Comparison of ENCODE assay signal across 8 cellular contexts in the genomic region with DNA sequence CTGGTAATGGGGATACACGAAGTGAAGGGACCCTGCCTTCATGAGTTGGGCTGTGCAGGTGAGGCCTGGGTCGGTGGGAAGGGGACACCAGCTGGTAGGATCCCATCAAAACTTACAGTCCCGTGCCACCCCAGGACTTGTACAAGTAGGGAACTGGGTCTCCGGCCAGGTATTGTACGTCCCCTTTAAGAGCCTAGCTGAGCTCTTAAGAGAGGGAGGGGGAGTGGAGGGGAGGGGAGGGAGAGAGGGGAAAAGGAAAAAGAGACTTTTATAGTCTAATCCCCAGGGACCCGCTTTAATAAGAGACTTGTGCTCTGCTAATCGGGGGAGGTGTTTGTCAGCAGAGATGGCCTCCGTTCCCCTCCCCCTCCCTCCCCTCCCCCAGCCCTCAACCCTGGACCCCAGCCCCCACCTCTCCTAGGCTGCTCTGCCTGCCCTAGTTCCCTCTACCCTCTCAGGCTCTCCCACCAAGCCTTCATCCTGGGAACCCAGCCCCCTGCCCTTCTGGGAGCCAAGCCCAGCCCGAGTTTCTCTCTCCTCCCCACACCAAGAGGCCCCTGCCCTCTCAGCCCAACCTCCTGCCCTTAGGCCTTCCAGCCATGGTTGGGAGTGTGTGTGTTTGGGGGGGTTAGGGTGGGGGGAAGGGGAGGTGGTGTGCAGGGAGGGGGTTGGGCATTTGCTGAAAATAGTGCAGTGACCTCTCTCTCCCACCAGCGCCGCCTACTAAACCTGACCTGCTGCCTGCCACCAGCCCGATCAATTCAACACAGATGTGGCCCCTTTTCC. TPM values are rescaled to one million over a fixed set of nuclear protein-coding genes. Genes with fewer than 3 reads are reported as not detected.
A peak's percentile ranks its signal among the peaks of the same experiment; 100 is the strongest.
DNase-seq lines count a peak whose midpoint lies in the region; ATAC-seq and TF ChIP-seq lines count a peak whose summit lies in the region.

No MANE protein-coding gene starts in this region.

- no peak for ATAC-seq in T-cell (replicated peaks in 1 of 4)
- peak; percentile 22 to 25 for ATAC-seq in right cardiac atrium
- no peak for ATAC-seq in omental fat pad (ENCODE audit: low FRiP score)

- CTCF ChIA-PET in T-cell (lab: Charles Lee) = interaction anchor here (0.7 to 2.3 kb wide), 4 partner anchors 9 to 444 kb away, joined by 5 to 11 read pairs (median 10); partner anchors contain the start of genes ORMDL2 (in 1 of the 2), SARNP (in 1 of the 2) and SMARCC2 (in 1 of the 2)

- H3K4me1 ChIP-seq in right cardiac atrium (ENCODE audit: control insufficient read depth, insufficient read depth, low read length) (peaks cover 2% of the 10 kb centered on the region), stomach smooth muscle (ENCODE audit: control insufficient read depth, insufficient read depth, low read length) (peaks cover 29% of the 10 kb centered on the region)

- intact Hi-C loops in activated CD4-positive, alpha-beta T cell treated with anti-CD3 and anti-CD28 coated beads, Interleukin-2, amount 10 ng/mL, durations not matched to agents 24 days and 14 days (cut with micrococcal nuclease) = no loop called here
- intact Hi-C loops in right cardiac atrium (cut with DNase I) = loop anchor here in 3 of 4 donors (5.0 to 10.0 kb wide), 2 partner anchors 49 to 192 kb away; no protein-coding TSS in a partner anchor

- H3K4me1 Mint-ChIP-seq in activated CD4-positive, alpha-beta T cell treated with anti-CD3 and anti-CD28 coated beads, Interleukin-2, amount 10 ng/mL, durations not matched to agents 24 days and 14 days = peaks cover 34% of the 10 kb centered on the region
- peaks cover 26 to 48% (median 40%) of the 10 kb centered on the region in 3 donors for H3K4me1 Mint-ChIP-seq in T-cell

- peaks cover 0 to 1% of the 10 kb centered on the region in 2 donors for H3K36me3 ChIP-seq in stomach smooth muscle (ENCODE audit: control insufficient read depth in 2 of 2, insufficient read depth in 2 of 2, low read length in 2 of 2)

- H3K9ac ChIP-seq in stomach smooth muscle (ENCODE audit: low read length in 2 of 2) = peak overlapping the region in 1 of 2 donors; percentile 14

- TF ChIP-seq CTCF in omental fat pad (IDR thresholded peaks at IDR 0.05) = no peak

- peak overlapping the region; percentile 93 for H3K4me3 Mint-ChIP-seq in activated CD4-positive, alpha-beta T cell treated with anti-CD3 and anti-CD28 coated beads, Interleukin-2, amount 10 ng/mL, durations not matched to agents 24 days and 14 days
- H3K4me3 Mint-ChIP-seq in T-cell = peak overlapping the region; percentile 91 to 92 (median 91)

- H3K9me3 ChIP-seq in right cardiac atrium (ENCODE audit: control insufficient read depth, low read length) (no peaks in the 10 kb centered on the region), stomach smooth muscle (ENCODE audit: control insufficient read depth in 2 of 2, low read length in 2 of 2) (no peaks in the 10 kb centered on the region)

- no peaks in the 10 kb centered on the region for H3K9me3 Mint-ChIP-seq in activated CD4-positive, alpha-beta T cell treated with anti-CD3 and anti-CD28 coated beads, Interleukin-2, amount 10 ng/mL, durations not matched to agents 24 days and 14 days
- no peaks in the 10 kb centered on the region for H3K9me3 Mint-ChIP-seq in T-cell

- WGBS in right cardiac atrium = 11% methylated on average over 12 of the region's 12 CpGs

- H3K4me3 ChIP-seq in right cardiac atrium (ENCODE audit: low read length) (no peak overlapping the region), stomach smooth muscle (ENCODE audit: low read length in 2 of 2) (peak overlapping the region; percentile 25 to 82)

- H3K27ac Mint-ChIP-seq in activated CD4-positive, alpha-beta T cell treated with anti-CD3 and anti-CD28 coated beads, Interleukin-2, amount 10 ng/mL, durations not matched to agents 24 days and 14 days = peak overlapping the region; percentile 26
- peak overlapping the region; percentile 80 to 90 for H3K27ac Mint-ChIP-seq in T-cell

- H3K36me3 Mint-ChIP-seq in activated CD4-positive, alpha-beta T cell treated with anti-CD3 and anti-CD28 coated beads, Interleukin-2, amount 10 ng/mL, durations not matched to agents 24 days and 14 days (ENCODE audit: low read depth) = peaks cover 20% of the 10 kb centered on the region
- no peaks in the 10 kb centered on the region for H3K36me3 Mint-ChIP-seq in T-cell

- H3K27me3 ChIP-seq in right cardiac atrium (ENCODE audit: control insufficient read depth, insufficient read depth) (no peaks in the 10 kb centered on the region), stomach smooth muscle (ENCODE audit: control insufficient read depth in 1 of 2, insufficient read depth in 2 of 2, low read length in 2 of 2) (no peaks in the 10 kb centered on the region)

- H3K27ac ChIP-seq in right cardiac atrium (ENCODE audit: low read length) = peak overlapping the region; percentile 1
- H3K27ac ChIP-seq in stomach smooth muscle (ENCODE audit: low read length) = peak overlapping the region; percentile 31

- no peak for DNase-seq in activated CD4-positive, alpha-beta T cell treated with anti-CD3 and anti-CD28 coated beads, Interleukin-2, amount 10 ng/mL, durations not matched to agents 24 days and 14 days
- DNase-seq in activated CD4-positive, alpha-beta T cell treated with anti-CD3 and anti-CD28 coated beads, Interleukin-2, amount 50 U/mL, for 4 hours = no peak
- DNase-seq in T-cell (no peak), right cardiac atrium (peak in 2 of 3 donors; percentile 47 to 83), omental fat pad (ENCODE audit: low spot score) (no peak), NCI-H1930 (lab: John Stamatoyannopoulos, UW) (no peak)
- no peak for DNase-seq in effector CD8-positive, alpha-beta T cell (lab: John Stamatoyannopoulos, UW)

- peaks cover 4% of the 10 kb centered on the region for H3K27me3 Mint-ChIP-seq in activated CD4-positive, alpha-beta T cell treated with anti-CD3 and anti-CD28 coated beads, Interleukin-2, amount 10 ng/mL, durations not matched to agents 24 days and 14 days
- H3K27me3 Mint-ChIP-seq in T-cell = no peaks in the 10 kb centered on the region

- POLR2A ChIA-PET in T-cell (lab: Charles Lee) = interaction anchor here in 1 of 2 donors (0.8 kb wide), 1 partner anchor 8 kb away, joined by 7 read pairs; no protein-coding TSS in a partner anchor

RNA-seq across cellular contexts. Expression of gene GDF11, which starts 2.6 kb away (rescaled TPM):
- 14.3 and 15.1 TPM in 2 replicates for total RNA-seq in activated CD4-positive, alpha-beta T cell treated with anti-CD3 and anti-CD28 coated beads, Interleukin-2, amount 10 ng/mL, durations not matched to agents 24 days and 14 days
- 10 to 100 TPM in 4 of 5 donors, 1 to 10 TPM in 1; 7.5 to 12.9 (median 11.5) TPM for total RNA-seq in T-cell
- total RNA-seq in right cardiac atrium = 10 to 100 TPM; 16.2 to 17.5 (median 16.7) TPM
- 11.5 TPM for polyA plus RNA-seq in right cardiac atrium
- total RNA-seq in omental fat pad = 1 to 10 TPM; 1.9 to 5.4 (median 2.5) TPM

RNA-seq across cellular contexts. Expression of gene CD63, which starts 16.7 kb away (rescaled TPM):
- total RNA-seq in activated CD4-positive, alpha-beta T cell treated with anti-CD3 and anti-CD28 coated beads, Interleukin-2, amount 10 ng/mL, durations not matched to agents 24 days and 14 days = 190 and 196 TPM in 2 replicates
- total RNA-seq in T-cell (10 to 100 TPM; 41.3 to 88.2 (median 73.5) TPM), right cardiac atrium (1,000 to 10,000 TPM; 1,076 to 1,430 (median 1,264) TPM), omental fat pad (1,000 to 10,000 TPM in 2 of 4 donors, 100 to 1,000 TPM in 2; 736 to 1,401 (median 892) TPM)
- 1,376 TPM for polyA plus RNA-seq in right cardiac atrium

RNA-seq across cellular contexts. Expression of gene RDH5, which starts 25.4 kb away (rescaled TPM):
- 7.1 and 8.4 TPM in 2 replicates for total RNA-seq in activated CD4-positive, alpha-beta T cell treated with anti-CD3 and anti-CD28 coated beads, Interleukin-2, amount 10 ng/mL, durations not matched to agents 24 days and 14 days
- total RNA-seq in T-cell = 10 to 100 TPM; 13.0 to 29.1 (median 22.4) TPM
- 10 to 100 TPM; 15.9 to 27.7 (median 23.3) TPM for total RNA-seq in right cardiac atrium
- 24.1 TPM for polyA plus RNA-seq in right cardiac atrium
- 100 to 1,000 TPM in 2 of 4 donors, 10 to 100 TPM in 2; 77.4 to 119 (median 100) TPM for total RNA-seq in omental fat pad

RNA-seq across cellular contexts. Expression of gene BLOC1S1, which starts 29.7 kb away (rescaled TPM):
- 62.7 and 64.8 TPM in 2 replicates for total RNA-seq in activated CD4-positive, alpha-beta T cell treated with anti-CD3 and anti-CD28 coated beads, Interleukin-2, amount 10 ng/mL, durations not matched to agents 24 days and 14 days
- total RNA-seq in T-cell = 10 to 100 TPM; 49.4 to 76.6 (median 72.7) TPM
- total RNA-seq in right cardiac atrium = 100 to 1,000 TPM; 134 to 149 (median 139) TPM
- 205 TPM for polyA plus RNA-seq in right cardiac atrium
- total RNA-seq in omental fat pad = 100 to 1,000 TPM; 168 to 247 (median 213) TPM

RNA-seq across cellular contexts. Expression of gene ITGA7, which starts 37.9 kb away (rescaled TPM):
- total RNA-seq in activated CD4-positive, alpha-beta T cell treated with anti-CD3 and anti-CD28 coated beads, Interleukin-2, amount 10 ng/mL, durations not matched to agents 24 days and 14 days = 0.65 and 1.5 TPM in 2 replicates
- total RNA-seq in T-cell = 1 to 10 TPM; 2.6 to 4.6 (median 3.1) TPM
- 100 to 1,000 TPM; 465 to 674 (median 604) TPM for total RNA-seq in right cardiac atrium
- 288 TPM for polyA plus RNA-seq in right cardiac atrium
- total RNA-seq in omental fat pad = 100 to 1,000 TPM; 101 to 207 (median 156) TPM

Comparison
In these comparisons a context has a peak if more than half of its experiments do, and no peak if none do; other contexts are left out.
1. DNase-seq: peak in right cardiac atrium (2 of 3); none in activated CD4-positive, alpha-beta T cell treated with anti-CD3 and anti-CD28 coated beads, Interleukin-2, amount 10 ng/mL, durations not matched to agents 24 days and 14 days (single experiment), activated CD4-positive, alpha-beta T cell treated with anti-CD3 and anti-CD28 coated beads, Interleukin-2, amount 50 U/mL, for 4 hours (0 of 2), T-cell (0 of 34), effector CD8-positive, alpha-beta T cell (single experiment), omental fat pad (single experiment) and NCI-H1930 (0 of 2).
2. ATAC-seq: peak in right cardiac atrium (2 of 2); none in T-cell (0 of 4) and omental fat pad (single experiment).